1 cellular context compared by ENCODE assay signal in the genomic region with DNA sequence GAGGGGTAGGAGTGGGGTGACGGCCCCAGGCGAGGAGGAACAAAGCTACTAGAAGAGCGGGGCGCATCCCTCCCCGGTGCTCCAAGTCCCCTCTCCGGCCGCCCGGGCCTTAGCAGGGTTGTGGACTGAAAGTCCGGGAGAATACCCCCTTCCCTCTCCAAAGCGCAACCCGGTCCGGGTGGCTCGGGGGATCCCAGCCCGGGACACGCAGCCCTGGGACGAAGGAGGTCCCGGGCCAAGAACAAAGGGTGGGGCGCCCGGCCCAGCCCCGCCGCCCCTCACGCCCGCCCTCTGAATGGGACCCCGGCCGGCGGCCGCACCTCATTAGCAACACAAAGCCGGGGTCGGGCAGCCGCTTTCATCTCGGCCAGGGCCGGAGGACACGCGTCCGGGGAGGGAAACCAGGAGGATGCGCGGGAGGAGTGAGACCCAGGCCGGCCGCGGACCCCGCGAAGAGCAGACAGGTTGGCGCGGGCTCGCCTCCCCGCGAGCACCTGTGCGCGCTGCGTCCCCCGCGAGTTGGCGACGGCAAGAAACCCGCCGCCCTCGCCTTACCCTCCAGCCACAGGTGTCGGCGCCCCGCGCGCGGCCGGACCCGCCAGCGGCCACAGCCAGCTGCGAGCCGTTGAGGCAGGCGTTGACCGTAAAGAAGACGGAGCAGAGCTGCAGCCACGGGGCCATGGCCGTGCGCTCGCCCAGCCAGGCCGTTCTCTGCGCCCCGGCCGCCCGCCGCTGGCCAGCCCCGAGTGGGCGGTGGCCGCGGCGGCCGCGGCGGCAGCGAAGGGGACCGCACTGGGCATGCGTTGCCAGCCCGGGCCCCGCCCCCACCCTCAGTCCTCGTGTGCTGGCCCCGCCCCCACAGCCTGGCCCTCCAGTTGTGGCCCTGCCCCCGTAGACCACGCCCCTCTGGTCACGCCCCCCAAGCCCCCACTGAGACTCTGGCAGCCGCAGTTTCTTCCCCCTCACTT.
TF ChIP-seq lines count a peak whose summit lies in the region.

A gene (minus strand): TSS at position 748 of the 968 bp plus-strand sequence. CDS start 67 bp downstream, at position 681.

TF ChIP-seq in HEK293, 187 proteins besides CTCF, POLR2A, EP300 and RAD21 (continued from another document):
- TF ChIP-seq HOXD13 (CRISPR knock-in tag; IDR thresholded peaks at IDR 0.05; ENCODE audit: borderline replicate concordance) (no peak), BCL11A (tag by site-specific recombination; IDR thresholded peaks at IDR 0.05; ENCODE audit: low read depth) (no peak), ZNF2 (tag by site-specific recombination; IDR thresholded peaks at IDR 0.05) (no peak), ZNF837 (tag by site-specific recombination; IDR thresholded peaks at IDR 0.05) (no peak), ZNF416 (tag by site-specific recombination; IDR thresholded peaks at IDR 0.05) (no peak), SALL2 (tag by site-specific recombination; IDR thresholded peaks at IDR 0.05; ENCODE audit: borderline replicate concordance) (no peak), SCRT2 (tag by site-specific recombination; IDR thresholded peaks at IDR 0.05) (peak; percentile 95), ZIC2 (tag by site-specific recombination; IDR thresholded peaks at IDR 0.05) (no peak), FEZF1 (tag by site-specific recombination; IDR thresholded peaks at IDR 0.05) (no peak), ZNF266 (tag by site-specific recombination; IDR thresholded peaks at IDR 0.05; ENCODE audit: low read depth) (no peak)
TF ChIP-seq in HEK293: peak in this region for 12.
